ENCODE assay signal across 1 cellular context in genomic region chr3:58173670-58174472, GRCh38.
TF ChIP-seq lines count a peak whose summit lies in the region.

No MANE protein-coding gene starts in this region.

TF ChIP-seq in HepG2, 621 proteins besides CTCF, POLR2A, EP300 and RAD21 (continued from another document and continues in another):
- TF ChIP-seq, protein P1, sequence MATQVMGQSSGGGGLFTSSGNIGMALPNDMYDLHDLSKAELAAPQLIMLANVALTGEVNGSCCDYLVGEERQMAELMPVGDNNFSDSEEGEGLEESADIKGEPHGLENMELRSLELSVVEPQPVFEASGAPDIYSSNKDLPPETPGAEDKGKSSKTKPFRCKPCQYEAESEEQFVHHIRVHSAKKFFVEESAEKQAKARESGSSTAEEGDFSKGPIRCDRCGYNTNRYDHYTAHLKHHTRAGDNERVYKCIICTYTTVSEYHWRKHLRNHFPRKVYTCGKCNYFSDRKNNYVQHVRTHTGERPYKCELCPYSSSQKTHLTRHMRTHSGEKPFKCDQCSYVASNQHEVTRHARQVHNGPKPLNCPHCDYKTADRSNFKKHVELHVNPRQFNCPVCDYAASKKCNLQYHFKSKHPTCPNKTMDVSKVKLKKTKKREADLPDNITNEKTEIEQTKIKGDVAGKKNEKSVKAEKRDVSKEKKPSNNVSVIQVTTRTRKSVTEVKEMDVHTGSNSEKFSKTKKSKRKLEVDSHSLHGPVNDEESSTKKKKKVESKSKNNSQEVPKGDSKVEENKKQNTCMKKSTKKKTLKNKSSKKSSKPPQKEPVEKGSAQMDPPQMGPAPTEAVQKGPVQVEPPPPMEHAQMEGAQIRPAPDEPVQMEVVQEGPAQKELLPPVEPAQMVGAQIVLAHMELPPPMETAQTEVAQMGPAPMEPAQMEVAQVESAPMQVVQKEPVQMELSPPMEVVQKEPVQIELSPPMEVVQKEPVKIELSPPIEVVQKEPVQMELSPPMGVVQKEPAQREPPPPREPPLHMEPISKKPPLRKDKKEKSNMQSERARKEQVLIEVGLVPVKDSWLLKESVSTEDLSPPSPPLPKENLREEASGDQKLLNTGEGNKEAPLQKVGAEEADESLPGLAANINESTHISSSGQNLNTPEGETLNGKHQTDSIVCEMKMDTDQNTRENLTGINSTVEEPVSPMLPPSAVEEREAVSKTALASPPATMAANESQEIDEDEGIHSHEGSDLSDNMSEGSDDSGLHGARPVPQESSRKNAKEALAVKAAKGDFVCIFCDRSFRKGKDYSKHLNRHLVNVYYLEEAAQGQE (IDR thresholded peaks at IDR 0.05; ENCODE audit: borderline replicate concordance in 1 of 2, low read depth in 1 of 2, low read length in 2 of 2): no peak
- TF ChIP-seq ELF3 (CRISPR knock-in tag; IDR thresholded peaks at IDR 0.05) (peak; percentile 52; the same call in 1 of the 2 replicates), ZNF547 (CRISPR knock-in tag; IDR thresholded peaks at IDR 0.05) (no peak), MTA1 (CRISPR knock-in tag; IDR thresholded peaks at IDR 0.05; ENCODE audit: borderline replicate concordance) (no peak), MBD4 (IDR thresholded peaks at IDR 0.05; ENCODE audit: borderline replicate concordance, low read length) (no peak), STAT5B (CRISPR knock-in tag; IDR thresholded peaks at IDR 0.05) (no peak), EEA1 (CRISPR knock-in tag; IDR thresholded peaks at IDR 0.05; ENCODE audit: borderline replicate concordance) (no peak), TOPORS (CRISPR knock-in tag; IDR thresholded peaks at IDR 0.05) (no peak), NFKBIZ (CRISPR knock-in tag; IDR thresholded peaks at IDR 0.05) (no peak), TBX3 (IDR thresholded peaks at IDR 0.05; ENCODE audit: borderline replicate concordance) (no peak), KDM3A (CRISPR knock-in tag; IDR thresholded peaks at IDR 0.05; ENCODE audit: low read depth) (0 out of 2 replicates have a peak, but pooled peaks have one; percentile 17), RARG (CRISPR knock-in tag; IDR thresholded peaks at IDR 0.05; ENCODE audit: low read depth) (no peak), SETDB1 (CRISPR knock-in tag; IDR thresholded peaks at IDR 0.05; ENCODE audit: borderline replicate concordance) (no peak), GABPA (IDR thresholded peaks at IDR 0.05; ENCODE audit: low read depth, low read length) (no peak), GABPA (CRISPR knock-in tag; IDR thresholded peaks at IDR 0.05; ENCODE audit: low read depth) (no peak), ISX (CRISPR knock-in tag; conservative IDR thresholded peaks at IDR 0.05) (no peak), NCOR1 (IDR thresholded peaks at IDR 0.05; ENCODE audit: borderline replicate concordance, low read length) (peak; percentile 55; the same call in 1 of the 2 replicates), NR2F1 (CRISPR knock-in tag; IDR thresholded peaks at IDR 0.05) (no peak), HMGXB3 (CRISPR knock-in tag; IDR thresholded peaks at IDR 0.05; ENCODE audit: borderline replicate concordance) (no peak), PRDM10 (CRISPR knock-in tag; IDR thresholded peaks at IDR 0.05; ENCODE audit: low read depth) (peak; percentile 58; the same call in 1 of the 2 replicates), ZNF530 (CRISPR knock-in tag; IDR thresholded peaks at IDR 0.05; ENCODE audit: low read depth) (no peak), FOXK1 (CRISPR knock-in tag; IDR thresholded peaks at IDR 0.05; ENCODE audit: borderline replicate concordance, low read depth) (no peak; the same call in 1 of the 2 replicates), SRSF1 (optimal IDR thresholded peaks at IDR 0.05; ENCODE audit: low read depth, low read length) (peak; percentile 59), SNAI1 (CRISPR knock-in tag; IDR thresholded peaks at IDR 0.05; ENCODE audit: borderline replicate concordance) (no peak), EED (CRISPR knock-in tag; IDR thresholded peaks at IDR 0.05) (no peak), ZNF446 (CRISPR knock-in tag; IDR thresholded peaks at IDR 0.05) (no peak), HOXA3 (CRISPR knock-in tag; IDR thresholded peaks at IDR 0.05) (peak; percentile 37; the same call in 1 of the 2 replicates), ZNF615 (CRISPR knock-in tag; IDR thresholded peaks at IDR 0.05; ENCODE audit: borderline replicate concordance) (no peak), AFF4 (CRISPR knock-in tag; IDR thresholded peaks at IDR 0.05) (no peak), ZNF747 (CRISPR knock-in tag; IDR thresholded peaks at IDR 0.05; ENCODE audit: borderline replicate concordance) (no peak), NR1H2 (CRISPR knock-in tag; IDR thresholded peaks at IDR 0.05; ENCODE audit: borderline replicate concordance, low read depth) (no peak)
- TF ChIP-seq, protein P2, sequence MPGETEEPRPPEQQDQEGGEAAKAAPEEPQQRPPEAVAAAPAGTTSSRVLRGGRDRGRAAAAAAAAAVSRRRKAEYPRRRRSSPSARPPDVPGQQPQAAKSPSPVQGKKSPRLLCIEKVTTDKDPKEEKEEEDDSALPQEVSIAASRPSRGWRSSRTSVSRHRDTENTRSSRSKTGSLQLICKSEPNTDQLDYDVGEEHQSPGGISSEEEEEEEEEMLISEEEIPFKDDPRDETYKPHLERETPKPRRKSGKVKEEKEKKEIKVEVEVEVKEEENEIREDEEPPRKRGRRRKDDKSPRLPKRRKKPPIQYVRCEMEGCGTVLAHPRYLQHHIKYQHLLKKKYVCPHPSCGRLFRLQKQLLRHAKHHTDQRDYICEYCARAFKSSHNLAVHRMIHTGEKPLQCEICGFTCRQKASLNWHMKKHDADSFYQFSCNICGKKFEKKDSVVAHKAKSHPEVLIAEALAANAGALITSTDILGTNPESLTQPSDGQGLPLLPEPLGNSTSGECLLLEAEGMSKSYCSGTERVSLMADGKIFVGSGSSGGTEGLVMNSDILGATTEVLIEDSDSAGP (CRISPR knock-in tag; IDR thresholded peaks at IDR 0.05; ENCODE audit: borderline replicate concordance): peak; percentile 45; the same call in 1 of the 2 replicates
- TF ChIP-seq, protein P3, sequence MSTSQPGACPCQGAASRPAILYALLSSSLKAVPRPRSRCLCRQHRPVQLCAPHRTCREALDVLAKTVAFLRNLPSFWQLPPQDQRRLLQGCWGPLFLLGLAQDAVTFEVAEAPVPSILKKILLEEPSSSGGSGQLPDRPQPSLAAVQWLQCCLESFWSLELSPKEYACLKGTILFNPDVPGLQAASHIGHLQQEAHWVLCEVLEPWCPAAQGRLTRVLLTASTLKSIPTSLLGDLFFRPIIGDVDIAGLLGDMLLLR (CRISPR knock-in tag; IDR thresholded peaks at IDR 0.05): no peak
- TF ChIP-seq, protein P4, sequence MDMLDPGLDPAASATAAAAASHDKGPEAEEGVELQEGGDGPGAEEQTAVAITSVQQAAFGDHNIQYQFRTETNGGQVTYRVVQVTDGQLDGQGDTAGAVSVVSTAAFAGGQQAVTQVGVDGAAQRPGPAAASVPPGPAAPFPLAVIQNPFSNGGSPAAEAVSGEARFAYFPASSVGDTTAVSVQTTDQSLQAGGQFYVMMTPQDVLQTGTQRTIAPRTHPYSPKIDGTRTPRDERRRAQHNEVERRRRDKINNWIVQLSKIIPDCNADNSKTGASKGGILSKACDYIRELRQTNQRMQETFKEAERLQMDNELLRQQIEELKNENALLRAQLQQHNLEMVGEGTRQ (IDR thresholded peaks at IDR 0.05; ENCODE audit: low read depth, low read length): no peak
- TF ChIP-seq, protein P4 (CRISPR knock-in tag; IDR thresholded peaks at IDR 0.05; ENCODE audit: borderline replicate concordance): no peak
- TF ChIP-seq, protein P5, sequence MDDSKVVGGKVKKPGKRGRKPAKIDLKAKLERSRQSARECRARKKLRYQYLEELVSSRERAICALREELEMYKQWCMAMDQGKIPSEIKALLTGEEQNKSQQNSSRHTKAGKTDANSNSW (CRISPR knock-in tag; IDR thresholded peaks at IDR 0.05; ENCODE audit: borderline replicate concordance): no peak
- TF ChIP-seq, protein P6, sequence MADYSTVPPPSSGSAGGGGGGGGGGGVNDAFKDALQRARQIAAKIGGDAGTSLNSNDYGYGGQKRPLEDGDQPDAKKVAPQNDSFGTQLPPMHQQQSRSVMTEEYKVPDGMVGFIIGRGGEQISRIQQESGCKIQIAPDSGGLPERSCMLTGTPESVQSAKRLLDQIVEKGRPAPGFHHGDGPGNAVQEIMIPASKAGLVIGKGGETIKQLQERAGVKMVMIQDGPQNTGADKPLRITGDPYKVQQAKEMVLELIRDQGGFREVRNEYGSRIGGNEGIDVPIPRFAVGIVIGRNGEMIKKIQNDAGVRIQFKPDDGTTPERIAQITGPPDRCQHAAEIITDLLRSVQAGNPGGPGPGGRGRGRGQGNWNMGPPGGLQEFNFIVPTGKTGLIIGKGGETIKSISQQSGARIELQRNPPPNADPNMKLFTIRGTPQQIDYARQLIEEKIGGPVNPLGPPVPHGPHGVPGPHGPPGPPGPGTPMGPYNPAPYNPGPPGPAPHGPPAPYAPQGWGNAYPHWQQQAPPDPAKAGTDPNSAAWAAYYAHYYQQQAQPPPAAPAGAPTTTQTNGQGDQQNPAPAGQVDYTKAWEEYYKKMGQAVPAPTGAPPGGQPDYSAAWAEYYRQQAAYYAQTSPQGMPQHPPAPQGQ (CRISPR knock-in tag; IDR thresholded peaks at IDR 0.05; ENCODE audit: borderline replicate concordance): no peak
